1 cellular context compared by ENCODE assay signal in genomic region chr12:94618995-94619695, GRCh38.
A peak's percentile ranks its signal among the peaks of the same experiment; 100 is the strongest.
TF ChIP-seq lines count a peak whose summit lies in the region.

No MANE protein-coding gene starts in this region.

TF ChIP-seq in HCT116, 20 proteins besides CTCF, POLR2A, EP300 and RAD21 (continued from another document):
- TF ChIP-seq, protein P1, sequence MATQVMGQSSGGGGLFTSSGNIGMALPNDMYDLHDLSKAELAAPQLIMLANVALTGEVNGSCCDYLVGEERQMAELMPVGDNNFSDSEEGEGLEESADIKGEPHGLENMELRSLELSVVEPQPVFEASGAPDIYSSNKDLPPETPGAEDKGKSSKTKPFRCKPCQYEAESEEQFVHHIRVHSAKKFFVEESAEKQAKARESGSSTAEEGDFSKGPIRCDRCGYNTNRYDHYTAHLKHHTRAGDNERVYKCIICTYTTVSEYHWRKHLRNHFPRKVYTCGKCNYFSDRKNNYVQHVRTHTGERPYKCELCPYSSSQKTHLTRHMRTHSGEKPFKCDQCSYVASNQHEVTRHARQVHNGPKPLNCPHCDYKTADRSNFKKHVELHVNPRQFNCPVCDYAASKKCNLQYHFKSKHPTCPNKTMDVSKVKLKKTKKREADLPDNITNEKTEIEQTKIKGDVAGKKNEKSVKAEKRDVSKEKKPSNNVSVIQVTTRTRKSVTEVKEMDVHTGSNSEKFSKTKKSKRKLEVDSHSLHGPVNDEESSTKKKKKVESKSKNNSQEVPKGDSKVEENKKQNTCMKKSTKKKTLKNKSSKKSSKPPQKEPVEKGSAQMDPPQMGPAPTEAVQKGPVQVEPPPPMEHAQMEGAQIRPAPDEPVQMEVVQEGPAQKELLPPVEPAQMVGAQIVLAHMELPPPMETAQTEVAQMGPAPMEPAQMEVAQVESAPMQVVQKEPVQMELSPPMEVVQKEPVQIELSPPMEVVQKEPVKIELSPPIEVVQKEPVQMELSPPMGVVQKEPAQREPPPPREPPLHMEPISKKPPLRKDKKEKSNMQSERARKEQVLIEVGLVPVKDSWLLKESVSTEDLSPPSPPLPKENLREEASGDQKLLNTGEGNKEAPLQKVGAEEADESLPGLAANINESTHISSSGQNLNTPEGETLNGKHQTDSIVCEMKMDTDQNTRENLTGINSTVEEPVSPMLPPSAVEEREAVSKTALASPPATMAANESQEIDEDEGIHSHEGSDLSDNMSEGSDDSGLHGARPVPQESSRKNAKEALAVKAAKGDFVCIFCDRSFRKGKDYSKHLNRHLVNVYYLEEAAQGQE (IDR thresholded peaks at IDR 0.05; ENCODE audit: low read depth): no peak
- no peak for TF ChIP-seq EZH2phosphoT487 (IDR thresholded peaks at IDR 0.05; ENCODE audit: borderline replicate concordance)
- 0 out of 2 replicates have a peak, but pooled peaks have one; percentile 38 for TF ChIP-seq SIN3A (IDR thresholded peaks at IDR 0.05; ENCODE audit: low read depth)
- TF ChIP-seq ZNF274 (IDR thresholded peaks at IDR 0.05; ENCODE audit: low read depth, low read length): no peak
- no peak for TF ChIP-seq ATF3 (IDR thresholded peaks at IDR 0.05)
- TF ChIP-seq ZFX (IDR thresholded peaks at IDR 0.05): no peak
- TF ChIP-seq CBX3 (IDR thresholded peaks at IDR 0.05; ENCODE audit: low read depth): 0 out of 2 replicates have a peak, but pooled peaks have one; percentile 36
